ENCODE assay signal across 18 cellular contexts in the genomic region with DNA sequence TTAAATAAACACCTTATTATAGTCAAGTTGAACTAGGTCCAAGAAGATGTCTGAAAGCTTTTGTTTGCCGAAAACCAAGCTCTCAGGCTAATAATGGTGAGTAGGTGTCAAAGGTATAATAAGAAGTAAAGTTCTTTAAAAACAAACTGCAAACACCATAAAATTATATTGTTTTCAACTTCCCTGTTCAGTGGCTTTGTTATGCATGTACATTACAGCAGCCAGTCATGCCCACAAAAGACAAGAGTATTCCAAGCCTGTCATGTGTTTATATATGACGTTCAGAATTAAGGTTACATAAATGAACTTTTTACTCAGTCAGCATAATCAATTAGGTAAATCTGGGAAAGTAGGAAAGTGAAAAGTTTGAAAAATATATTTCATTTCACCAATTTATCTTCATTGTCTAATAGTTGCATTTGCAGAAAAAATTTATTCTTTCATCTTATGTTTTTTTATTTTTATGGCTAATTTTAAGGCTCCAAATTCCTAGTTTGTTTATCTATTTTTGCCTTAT.
"Had no signal": no experiment of that assay in that cellular context is flagged by ENCODE, and none has a peak within 500 bp of the region (broad histone marks: within the 10 kb centered on the region; RNA-seq: fewer than 3 reads in every experiment).

No MANE protein-coding gene starts in this region.

- H3K27ac ChIP-seq: colonic mucosa, hepatocyte, neutrophil, right atrium auricular region, stomach, thoracic aorta had no signal

- H3K4me2 ChIP-seq: hepatocyte had no signal

- H3K9me3 ChIP-seq: colonic mucosa, neutrophil, right atrium auricular region, stomach, thoracic aorta had no signal

- H3K79me2 ChIP-seq: hepatocyte had no signal

- H3K4me1 ChIP-seq: right atrium auricular region, stomach had no signal

- H3K27me3 Mint-ChIP-seq: naive thymus-derived CD8-positive, alpha-beta T cell had no signal

- ATAC-seq: left lobe of liver; naive thymus-derived CD8-positive, alpha-beta T cell had no signal

- H3K4me3 ChIP-seq: colonic mucosa, hepatocyte, right atrium auricular region, stomach, thoracic aorta had no signal

- H3K36me3 ChIP-seq: colonic mucosa, neutrophil, right atrium auricular region, stomach, thoracic aorta had no signal

- H3K4me3 Mint-ChIP-seq: naive thymus-derived CD8-positive, alpha-beta T cell had no signal

- H3K27ac Mint-ChIP-seq: naive thymus-derived CD8-positive, alpha-beta T cell had no signal

- H3K36me3 Mint-ChIP-seq: naive thymus-derived CD8-positive, alpha-beta T cell had no signal

- H3K27me3 ChIP-seq: colonic mucosa, hepatocyte, neutrophil, right atrium auricular region, stomach had no signal

- H2AFZ ChIP-seq: hepatocyte had no signal

- H3K4me1 Mint-ChIP-seq: naive thymus-derived CD8-positive, alpha-beta T cell had no signal

- DNase-seq: colonic mucosa; effector CD4-positive, alpha-beta T cell; head of caudate nucleus; kidney glomerular epithelial cell; mammary epithelial cell; naive thymus-derived CD8-positive, alpha-beta T cell; posterior cingulate gyrus; small intestine; stimulated activated CD4-positive, alpha-beta T cell treated with anti-CD3 and anti-CD28 coated beads, Interleukin-12 subunit alpha, Interleukin-12 subunit beta, amount 100 ng/mL, for 4 hours; stimulated activated naive CD4-positive, alpha-beta T cell; stomach; substantia nigra; trophoblast cell had no signal

- FAIRE-seq: small intestine had no signal
